ENCODE assay signal across 8 cellular contexts in genomic region chrY:19947702-19948101, GRCh38.
"Had no signal": no experiment of that assay in that cellular context is flagged by ENCODE, and none has a peak within 500 bp of the region (broad histone marks: within the 10 kb centered on the region; RNA-seq: fewer than 3 reads in every experiment).

No MANE protein-coding gene starts in this region.

- H3K9ac ChIP-seq: GM23248 had no signal

- H3K4me3 ChIP-seq: GM23248, HAP-1 had no signal

- H3K27ac ChIP-seq: GM23248, HL-60 had no signal

- H3K9me3 ChIP-seq: HAP-1 had no signal

- H2AFZ ChIP-seq: GM23248 had no signal

- H3K4me3 Mint-ChIP-seq: HFFc6 had no signal

- H3K27ac Mint-ChIP-seq: HFFc6 had no signal

- ATAC-seq: HCT116 had no signal

- DNase-seq: GM23248, GOT3, H7, HFFc6, IMR-90 had no signal

- H3K4me1 ChIP-seq: HAP-1 had no signal

- H3K36me3 ChIP-seq: HAP-1 had no signal
